ENCODE assay signal across 8 cellular contexts in genomic region chr4:4995103-4995761, GRCh38. TPM values are rescaled to one million over a fixed set of nuclear protein-coding genes. Genes with fewer than 3 reads are reported as not detected.
DNase-seq lines count a peak whose midpoint lies in the region; ATAC-seq and TF ChIP-seq lines count a peak whose summit lies in the region.

No MANE protein-coding gene starts in this region.

- no peaks in the 10 kb centered on the region for H3K9me2 ChIP-seq in SK-N-SH

- CTCF ChIA-PET in SK-N-SH (lab: Yijun Ruan, JAX) = interaction anchor here (0.6 to 1.7 kb wide), 8 partner anchors 9 to 449 kb away, joined by 3 to 8 read pairs (median 6); partner anchors contain the start of gene STK32B

- TF ChIP-seq EP300 in SK-N-SH (IDR thresholded peaks at IDR 0.05; ENCODE audit: borderline replicate concordance in 1 of 2, low read depth in 1 of 2, low read length in 1 of 2) = no peak

- no peak overlapping the region for H3K4me2 ChIP-seq in SK-N-SH

- ATAC-seq in GM19023 (IDR thresholded peaks at IDR 0.05; ENCODE audit: unreplicated experiment) = no peak

- no peaks in the 10 kb centered on the region for H3K79me2 ChIP-seq in SK-N-SH (ENCODE audit: insufficient read depth)

- H3K36me3 ChIP-seq in SK-N-SH (replicated peaks in 1 of 2; ENCODE audit: control insufficient read depth in 1 of 2, insufficient read depth in 2 of 2, low read length in 1 of 2) = no peaks in the 10 kb centered on the region

- no peak overlapping the region for H2AFZ ChIP-seq in SK-N-SH (ENCODE audit: low read depth)

- H4K20me1 ChIP-seq in SK-N-SH (ENCODE audit: insufficient read depth) = no peaks in the 10 kb centered on the region

- peak; percentile 89 for TF ChIP-seq CTCF in SK-N-SH (IDR thresholded peaks at IDR 0.05)

- H3K9ac ChIP-seq in SK-N-SH = no peak overlapping the region

- WGBS in SK-N-SH (ENCODE audit: low lambda C conversion rate) = 21% methylated on average over 5 of the region's 18 CpGs

- no peak overlapping the region for H3K27ac ChIP-seq in SK-N-SH (ENCODE audit: low read depth in 2 of 2, low read length in 1 of 2)

- POLR2A ChIA-PET in SK-N-SH (lab: Yijun Ruan, JAX) = no interaction called here

- H3K4me1 ChIP-seq in SK-N-SH (ENCODE audit: control insufficient read depth in 1 of 2, insufficient read depth in 2 of 2, low read depth in 1 of 2, low read length in 1 of 2) = peaks cover 4 to 8% of the 10 kb centered on the region in 2 experiments; a peak in 3 of 4 replicates

- H3K9me3 ChIP-seq in SK-N-SH = no peaks in the 10 kb centered on the region

- peaks cover 15% of the 10 kb centered on the region for H3F3A ChIP-seq in SK-N-SH (replicated peaks; ENCODE audit: insufficient read depth)

- H3K27me3 ChIP-seq in SK-N-SH (ENCODE audit: insufficient read depth) = no peaks in the 10 kb centered on the region

- DNase-seq in CD1c-positive myeloid dendritic cell (ENCODE audit: extremely low spot score) (peak; percentile 71), GM19240 (ENCODE audit: insufficient read length, low spot score) (peak; percentile 64), KBM-7 (peak; percentile 85), SK-N-SH (peak; percentile 81), T47D (ENCODE audit: low read depth in 1 of 2, low spot score in 1 of 2) (peak; percentile 79 to 82), iris pigment epithelial cell (ENCODE audit: low read depth) (peak; percentile 49)
- DNase-seq in stimulated activated CD4-positive, alpha-beta T cell treated with anti-CD3 and anti-CD28 coated beads, Interleukin-12 subunit alpha, Interleukin-12 subunit beta, amount 100 ng/mL, for 4 hours = peak; percentile 30

- no peak overlapping the region; a peak in 1 of 4 replicates for H3K4me3 ChIP-seq in SK-N-SH (ENCODE audit: low read depth in 2 of 2, low read length in 1 of 2)

- in situ Hi-C loops in KBM-7 (cut with MboI; ENCODE audit: low pct_unique_long_range_greater_than_20kb, low sequenced_read_pairs) (no loop called here), T47D (cut with HindIII; ENCODE audit: low pct_unique_long_range_greater_than_20kb, low sequenced_read_pairs) (no loop called here)

- peak; percentile 82 for TF ChIP-seq RAD21 in SK-N-SH (IDR thresholded peaks at IDR 0.05; ENCODE audit: low read length)

TF ChIP-seq in SK-N-SH, 30 proteins besides CTCF, POLR2A, EP300 and RAD21:
- TF ChIP-seq NFIC (IDR thresholded peaks at IDR 0.05; ENCODE audit: borderline replicate concordance) (no peak), MEF2A (IDR thresholded peaks at IDR 0.05; ENCODE audit: borderline replicate concordance, low read depth) (no peak), TCF12 (IDR thresholded peaks at IDR 0.05) (no peak), PBX3 (IDR thresholded peaks at IDR 0.05) (no peak), ZBTB33 (IDR thresholded peaks at IDR 0.05; ENCODE audit: borderline replicate concordance, low read depth) (no peak), EZH2phosphoT487 (IDR thresholded peaks at IDR 0.05; ENCODE audit: borderline replicate concordance, low read depth) (no peak), REST (IDR thresholded peaks at IDR 0.05; ENCODE audit: low read depth, low read length) (no peak), SMC3 (IDR thresholded peaks at IDR 0.05; ENCODE audit: low read depth, low read length) (peak; percentile 60), TEAD4 (IDR thresholded peaks at IDR 0.05; ENCODE audit: borderline replicate concordance, insufficient read depth) (no peak)

RNA-seq across cellular contexts. Expression of gene CYTL1, which starts 24.0 kb away (rescaled TPM):
- 3.0 and 3.8 TPM in 2 replicates for polyA plus RNA-seq in SK-N-SH (2012; rRNA removed)
- polyA plus RNA-seq in SK-N-SH (2012; cell fraction: cytosol; rRNA removed) = 3.9 and 4.5 TPM in 2 replicates
- 0.97 and 1.3 TPM in 2 replicates for polyA plus RNA-seq in SK-N-SH (2012; cell fraction: nucleus; rRNA removed)

RNA-seq across cellular contexts. Expression of gene STK32B, which starts 56.0 kb away (rescaled TPM):
- polyA plus RNA-seq in SK-N-SH (2012; rRNA removed) = 0.06 and 0.20 TPM in 2 replicates
- polyA plus RNA-seq in SK-N-SH (2012; cell fraction: cytosol; rRNA removed) = 0.09 TPM in 2 replicates
- polyA plus RNA-seq in SK-N-SH (2012; cell fraction: nucleus; rRNA removed) = 0.11 and 0.23 TPM in 2 replicates

Comparison
In these comparisons a context has a peak if more than half of its experiments do, and no peak if none do; other contexts are left out.
1. DNase-seq: peak in every context shown above with its lines; median percentile 85 in KBM-7; 81 in SK-N-SH; 80 in T47D; 71 in CD1c-positive myeloid dendritic cell; 64 in GM19240; 49 in iris pigment epithelial cell; 30 in stimulated activated CD4-positive, alpha-beta T cell treated with anti-CD3 and anti-CD28 coated beads, Interleukin-12 subunit alpha, Interleukin-12 subunit beta, amount 100 ng/mL, for 4 hours.